ENCODE assay signal across 12 cellular contexts in genomic region chr12:57626929-57627445, GRCh38. TPM values are rescaled to one million over a fixed set of nuclear protein-coding genes. Genes with fewer than 3 reads are reported as not detected.
"Had no signal": no experiment of that assay in that cellular context is flagged by ENCODE, and none has a peak within 500 bp of the region (broad histone marks: within the 10 kb centered on the region; RNA-seq: fewer than 3 reads in every experiment).

No MANE protein-coding gene starts in this region.

- H3K27ac Mint-ChIP-seq: activated CD8-positive, alpha-beta T cell treated with anti-CD3 and anti-CD28 coated beads for 36 hours; activated naive CD4-positive, alpha-beta T cell treated with anti-CD3 and anti-CD28 coated beads for 36 hours; activated T-helper 2 cell treated with anti-CD3 and anti-CD28 coated beads, Interferon-gamma antibody, Interleukin-2, Interleukin-4, amounts not matched to agents 10 μg/mL and 5 μg/mL and 100 μg/mL, durations not matched to agents 14 hours and 24 hours and 36 hours; immature natural killer cell had no signal

- ATAC-seq: left cardiac atrium had no signal

- H3K36me3 ChIP-seq: thyroid gland had no signal

- H3K27ac ChIP-seq: SK-N-MC, thyroid gland, VCaP had no signal

- DNase-seq: caudate nucleus; immature natural killer cell; left cardiac atrium; stimulated activated CD4-positive, alpha-beta T cell treated with anti-CD3 and anti-CD28 coated beads, Interleukin-12 subunit alpha, Interleukin-12 subunit beta, amount 100 ng/mL, for 4 hours; T-helper 9 cell; thyroid gland had no signal

- H3K9me3 ChIP-seq: thyroid gland had no signal

- H3K4me3 ChIP-seq: lung, SK-N-MC, thyroid gland had no signal

- H3K9me3 Mint-ChIP-seq: activated CD8-positive, alpha-beta T cell treated with anti-CD3 and anti-CD28 coated beads for 36 hours; activated naive CD4-positive, alpha-beta T cell treated with anti-CD3 and anti-CD28 coated beads for 36 hours; activated T-helper 2 cell treated with anti-CD3 and anti-CD28 coated beads, Interferon-gamma antibody, Interleukin-2, Interleukin-4, amounts not matched to agents 10 μg/mL and 5 μg/mL and 100 μg/mL, durations not matched to agents 14 hours and 24 hours and 36 hours; immature natural killer cell had no signal

RNA-seq across cellular contexts. Expression of gene B4GALNT1, which starts 6.0 kb away (rescaled TPM):
- polyA plus RNA-seq: immature natural killer cell had no signal
